ENCODE assay signal across 15 cellular contexts in the genomic region with DNA sequence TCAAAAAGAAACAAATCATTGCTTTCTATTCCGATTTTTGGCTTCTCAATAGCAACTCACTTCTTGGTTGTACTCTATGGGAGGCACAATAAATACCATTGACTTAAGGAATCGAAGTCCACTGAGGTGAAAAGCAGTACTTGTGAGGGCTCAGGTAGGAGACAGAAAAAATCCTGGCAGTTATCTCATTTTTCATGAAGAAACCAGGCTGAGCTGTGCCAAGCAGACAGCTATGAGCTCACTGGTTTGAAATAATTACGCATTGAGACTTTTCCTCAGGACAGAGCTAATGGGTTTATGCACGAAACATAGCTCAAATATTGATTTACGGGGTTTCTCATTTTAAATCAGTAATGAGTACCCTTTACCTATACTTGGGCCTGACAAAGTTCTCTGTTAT.
"Had no signal": no experiment of that assay in that cellular context is flagged by ENCODE, and none has a peak within 500 bp of the region (broad histone marks: within the 10 kb centered on the region; RNA-seq: fewer than 3 reads in every experiment).

No MANE protein-coding gene starts in this region.

- ATAC-seq: activated CD4-positive, CD25-positive, alpha-beta regulatory T cell treated with anti-CD3 and anti-CD28 coated beads, Interleukin-2, amount 50 U/mL, for 24 hours; activated T-helper 17 cell treated with anti-CD3 and anti-CD28 coated beads, Interleukin-2, amount 50 U/mL, for 72 hours; lower lobe of right lung; upper lobe of right lung had no signal

- DNase-seq: activated naive CD4-positive, alpha-beta T cell treated with Interleukin-2 at 50 U/mL for 16 hours; aorta; kidney glomerular epithelial cell; lower lobe of right lung; small intestine; stimulated activated CD4-positive, alpha-beta T cell treated with anti-CD3 and anti-CD28 coated beads, Interleukin-4, amount 100 ng/mL, for 24 hours; stimulated activated naive CD4-positive, alpha-beta T cell treated with Interleukin-2 at 50 U/mL for 16 hours; T-helper 1 cell; T1000; upper lobe of right lung had no signal

- H3K27ac ChIP-seq: breast epithelium, lower lobe of right lung, neural progenitor cell, suprapubic skin, upper lobe of right lung had no signal

- H3K27me3 ChIP-seq: breast epithelium, neural progenitor cell, suprapubic skin, upper lobe of right lung had no signal
